In the genomic region with DNA sequence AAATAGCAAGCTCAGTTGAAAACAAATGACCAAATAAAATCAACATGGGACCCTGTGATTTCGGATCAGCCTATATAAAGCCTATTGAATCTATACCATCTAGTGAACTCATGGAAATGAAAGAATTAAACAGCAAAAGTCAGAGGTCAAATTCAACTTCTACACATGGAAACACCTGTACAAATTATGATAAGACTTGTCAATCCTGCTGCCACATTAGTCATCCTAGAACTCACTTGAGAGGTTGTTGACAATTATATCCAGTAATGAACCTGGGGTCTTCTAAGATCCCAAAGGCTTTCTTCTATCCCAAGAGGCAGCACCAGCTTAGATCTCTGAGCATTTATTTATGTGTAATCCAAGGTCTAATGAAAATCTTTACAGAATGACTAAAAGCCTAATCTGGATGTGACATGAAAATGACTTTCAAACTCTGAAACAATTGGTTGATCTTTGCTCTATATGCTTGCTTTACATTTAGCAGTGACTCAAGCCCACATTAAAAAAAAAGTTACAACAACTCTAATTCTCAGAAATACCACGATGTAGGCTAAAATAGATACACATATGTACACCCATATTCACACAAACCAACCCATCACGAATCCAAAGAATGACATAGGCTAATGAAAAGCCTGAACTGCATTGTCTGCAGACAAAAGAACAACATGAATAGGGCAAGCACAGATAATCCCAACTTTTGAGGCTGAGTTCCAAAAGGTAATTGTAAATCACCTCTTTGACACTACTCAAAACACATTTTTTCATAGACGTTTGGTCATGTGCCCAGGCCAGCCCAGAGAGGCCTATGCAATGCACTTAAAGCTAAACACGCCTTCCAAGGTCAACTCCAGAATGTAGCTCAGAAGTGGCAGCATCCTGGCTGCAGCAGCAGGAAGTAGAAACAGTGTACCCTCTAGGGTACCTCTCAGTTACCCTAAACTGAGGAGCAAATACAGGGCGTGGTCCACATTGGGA, we compare ENCODE assay signal across 14 cellular contexts. TPM values are rescaled to one million over a fixed set of nuclear protein-coding genes. Genes with fewer than 3 reads are reported as not detected.
A peak's percentile ranks its signal among the peaks of the same experiment; 100 is the strongest.
DNase-seq lines count a peak whose midpoint lies in the region; ATAC-seq and TF ChIP-seq lines count a peak whose summit lies in the region.
"Had no signal": no experiment of that assay in that cellular context is flagged by ENCODE, and none has a peak within 500 bp of the region (broad histone marks: within the 10 kb centered on the region; RNA-seq: fewer than 3 reads in every experiment).

No MANE protein-coding gene starts in this region.

- H3K9ac ChIP-seq in Loucy (ENCODE audit: low read depth, low read length, poor library complexity, severe bottlenecking): peak overlapping the region; percentile 17
- H3K9ac ChIP-seq: parathyroid adenoma had no signal

- peak overlapping the region; percentile 91 for H3K27ac Mint-ChIP-seq in activated CD8-positive, alpha-beta memory T cell treated with anti-CD3 and anti-CD28 coated beads, Interleukin-2, amount 10 ng/mL, durations not matched to agents 7 days and 5 days
- H3K27ac Mint-ChIP-seq in activated naive CD8-positive, alpha-beta T cell treated with anti-CD3 and anti-CD28 coated beads, Interleukin-2, amount 50 U/mL, for 24 hours: peak overlapping the region; percentile 90
- peak overlapping the region; percentile 98 for H3K27ac Mint-ChIP-seq in stimulated activated effector memory CD8-positive, alpha-beta T cell treated with anti-CD3 and anti-CD28 coated beads, Interleukin-12 subunit alpha, Interleukin-12 subunit beta, amount 100 ng/mL, for 72 hours

- CTCF ChIA-PET in activated CD8-positive, alpha-beta memory T cell treated with anti-CD3 and anti-CD28 coated beads, Interleukin-2, amount 10 ng/mL, durations not matched to agents 7 days and 5 days (lab: Charles Lee): interaction anchor here (1.9 to 3.9 kb wide), 2 partner anchors 9 to 59 kb away, joined by 8 to 26 read pairs; partner anchors contain the start of gene OSBPL3

- H4K20me1 ChIP-seq in Loucy (ENCODE audit: insufficient read depth, low read length, poor library complexity, severe bottlenecking): no peaks in the 10 kb centered on the region

- H3K4me2 ChIP-seq in Loucy (ENCODE audit: low read depth, low read length, poor library complexity, severe bottlenecking): peak overlapping the region; percentile 21

- TF ChIP-seq CTCF in Loucy (conservative IDR thresholded peaks at IDR 0.05; ENCODE audit: low read length): no peak

- H3K9me2 ChIP-seq in Loucy (replicated peaks; ENCODE audit: low read depth, low read length): no peaks in the 10 kb centered on the region

- H3K9me3 ChIP-seq in Loucy (ENCODE audit: insufficient read depth, low read depth, low read length): no peaks in the 10 kb centered on the region
- H3K9me3 ChIP-seq: esophagus squamous epithelium, thoracic aorta had no signal

- no peaks in the 10 kb centered on the region for H3K9me3 Mint-ChIP-seq in activated CD8-positive, alpha-beta memory T cell treated with anti-CD3 and anti-CD28 coated beads, Interleukin-2, amount 10 ng/mL, durations not matched to agents 7 days and 5 days (ENCODE audit: low read depth)
- no peaks in the 10 kb centered on the region for H3K9me3 Mint-ChIP-seq in activated naive CD8-positive, alpha-beta T cell treated with anti-CD3 and anti-CD28 coated beads, Interleukin-2, amount 50 U/mL, for 24 hours
- no peaks in the 10 kb centered on the region for H3K9me3 Mint-ChIP-seq in stimulated activated effector memory CD8-positive, alpha-beta T cell treated with anti-CD3 and anti-CD28 coated beads, Interleukin-12 subunit alpha, Interleukin-12 subunit beta, amount 100 ng/mL, for 72 hours

- H3K4me3 Mint-ChIP-seq in activated CD8-positive, alpha-beta memory T cell treated with anti-CD3 and anti-CD28 coated beads, Interleukin-2, amount 10 ng/mL, durations not matched to agents 7 days and 5 days: peak overlapping the region; percentile 56
- H3K4me3 Mint-ChIP-seq in activated naive CD8-positive, alpha-beta T cell treated with anti-CD3 and anti-CD28 coated beads, Interleukin-2, amount 50 U/mL, for 24 hours: peak overlapping the region; percentile 35
- peak overlapping the region; percentile 71 for H3K4me3 Mint-ChIP-seq in stimulated activated effector memory CD8-positive, alpha-beta T cell treated with anti-CD3 and anti-CD28 coated beads, Interleukin-12 subunit alpha, Interleukin-12 subunit beta, amount 100 ng/mL, for 72 hours

- H3F3A ChIP-seq in Loucy (ENCODE audit: low read depth): no peaks in the 10 kb centered on the region

- peaks cover 34% of the 10 kb centered on the region for H3K36me3 Mint-ChIP-seq in activated CD8-positive, alpha-beta memory T cell treated with anti-CD3 and anti-CD28 coated beads, Interleukin-2, amount 10 ng/mL, durations not matched to agents 7 days and 5 days
- H3K36me3 Mint-ChIP-seq in activated naive CD8-positive, alpha-beta T cell treated with anti-CD3 and anti-CD28 coated beads, Interleukin-2, amount 50 U/mL, for 24 hours (ENCODE audit: low read depth): peaks cover 11% of the 10 kb centered on the region
- H3K36me3 Mint-ChIP-seq in stimulated activated effector memory CD8-positive, alpha-beta T cell treated with anti-CD3 and anti-CD28 coated beads, Interleukin-12 subunit alpha, Interleukin-12 subunit beta, amount 100 ng/mL, for 72 hours: peaks cover 29% of the 10 kb centered on the region

- H3K27me3 Mint-ChIP-seq in activated CD8-positive, alpha-beta memory T cell treated with anti-CD3 and anti-CD28 coated beads, Interleukin-2, amount 10 ng/mL, durations not matched to agents 7 days and 5 days: no peaks in the 10 kb centered on the region
- no peaks in the 10 kb centered on the region for H3K27me3 Mint-ChIP-seq in activated naive CD8-positive, alpha-beta T cell treated with anti-CD3 and anti-CD28 coated beads, Interleukin-2, amount 50 U/mL, for 24 hours

- no peaks in the 10 kb centered on the region for H3K36me3 ChIP-seq in Loucy (ENCODE audit: insufficient read depth, low read length)
- H3K36me3 ChIP-seq: esophagus squamous epithelium, thoracic aorta, WERI-Rb-1 had no signal

- H3K79me2 ChIP-seq in Loucy (ENCODE audit: insufficient read depth, low read length): peaks cover 96% of the 10 kb centered on the region

- H2AFZ ChIP-seq in Loucy (ENCODE audit: low read length): no peak overlapping the region
- H2AFZ ChIP-seq: parathyroid adenoma had no signal

- peaks cover 68% of the 10 kb centered on the region for H3K4me1 ChIP-seq in Loucy (ENCODE audit: insufficient read depth, low read length, poor library complexity, severe bottlenecking)

- H3K4me1 Mint-ChIP-seq in activated CD8-positive, alpha-beta memory T cell treated with anti-CD3 and anti-CD28 coated beads, Interleukin-2, amount 10 ng/mL, durations not matched to agents 7 days and 5 days: peaks cover 94% of the 10 kb centered on the region
- H3K4me1 Mint-ChIP-seq in activated naive CD8-positive, alpha-beta T cell treated with anti-CD3 and anti-CD28 coated beads, Interleukin-2, amount 50 U/mL, for 24 hours: peaks cover 92% of the 10 kb centered on the region
- peaks cover 87% of the 10 kb centered on the region for H3K4me1 Mint-ChIP-seq in stimulated activated effector memory CD8-positive, alpha-beta T cell treated with anti-CD3 and anti-CD28 coated beads, Interleukin-12 subunit alpha, Interleukin-12 subunit beta, amount 100 ng/mL, for 72 hours

- no peak overlapping the region for H3K4me3 ChIP-seq in Loucy (ENCODE audit: low read length, poor library complexity, severe bottlenecking)
- H3K4me3 ChIP-seq: esophagus squamous epithelium, thoracic aorta had no signal

- peak; percentile 73 for ATAC-seq in activated CD8-positive, alpha-beta memory T cell treated with anti-CD3 and anti-CD28 coated beads, Interleukin-2, amount 10 ng/mL, durations not matched to agents 7 days and 5 days
- ATAC-seq in activated naive CD8-positive, alpha-beta T cell treated with anti-CD3 and anti-CD28 coated beads, Interleukin-2, amount 50 U/mL, for 24 hours: peak; percentile 73
- peak; percentile 84 for ATAC-seq in stimulated activated effector memory CD8-positive, alpha-beta T cell treated with anti-CD3 and anti-CD28 coated beads, Interleukin-12 subunit alpha, Interleukin-12 subunit beta, amount 100 ng/mL, for 72 hours
- no peak for ATAC-seq in HG03135 (IDR thresholded peaks at IDR 0.05; ENCODE audit: unreplicated experiment)
- ATAC-seq in GM18861 (IDR thresholded peaks at IDR 0.05; ENCODE audit: unreplicated experiment): no peak
- no peak for ATAC-seq in GM18498 (IDR thresholded peaks at IDR 0.05; ENCODE audit: unreplicated experiment)

- H3K27me3 ChIP-seq in Loucy (ENCODE audit: insufficient read depth, low read length, poor library complexity, severe bottlenecking): no peaks in the 10 kb centered on the region
- H3K27me3 ChIP-seq: esophagus squamous epithelium had no signal

- DNase-seq in activated CD8-positive, alpha-beta memory T cell treated with anti-CD3 and anti-CD28 coated beads, Interleukin-2, amount 10 ng/mL, durations not matched to agents 7 days and 5 days: peak; percentile 67
- no peak for DNase-seq in activated CD8-positive, alpha-beta memory T cell treated with anti-CD3 and anti-CD28 coated beads for 24 hours
- no peak for DNase-seq in activated naive CD8-positive, alpha-beta T cell treated with anti-CD3 and anti-CD28 coated beads, Interleukin-2, amount 50 U/mL, for 24 hours
- no peak for DNase-seq in stimulated activated effector memory CD8-positive, alpha-beta T cell treated with anti-CD3 and anti-CD28 coated beads, Interleukin-12 subunit alpha, Interleukin-12 subunit beta, amount 100 ng/mL, for 72 hours (ENCODE audit: low spot score in 2 of 2)
- DNase-seq: anterior cingulate cortex, esophagus squamous epithelium, GOT3, WERI-Rb-1 had no signal

RNA-seq across cellular contexts. Expression of gene OSBPL3, which starts 59.0 kb away (rescaled TPM):
- total RNA-seq in activated CD8-positive, alpha-beta memory T cell treated with anti-CD3 and anti-CD28 coated beads, Interleukin-2, amount 10 ng/mL, durations not matched to agents 7 days and 5 days: 100 to 1,000 TPM in 1 of 2 experiments, 10 to 100 TPM in 1; 98.3 to 133 TPM

Comparison
In these comparisons a context has a peak if more than half of its experiments do, and no peak if none do; other contexts are left out.
1. ATAC-seq: peak in activated CD8-positive, alpha-beta memory T cell treated with anti-CD3 and anti-CD28 coated beads, Interleukin-2, amount 10 ng/mL, durations not matched to agents 7 days and 5 days (single experiment), activated naive CD8-positive, alpha-beta T cell treated with anti-CD3 and anti-CD28 coated beads, Interleukin-2, amount 50 U/mL, for 24 hours (single experiment) and stimulated activated effector memory CD8-positive, alpha-beta T cell treated with anti-CD3 and anti-CD28 coated beads, Interleukin-12 subunit alpha, Interleukin-12 subunit beta, amount 100 ng/mL, for 72 hours (single experiment); none in HG03135 (single experiment), GM18861 (single experiment) and GM18498 (single experiment).
2. Peak in every context shown above with its lines, with median percentiles within 50 percentile points of each other: H3K27ac Mint-ChIP-seq and H3K4me3 Mint-ChIP-seq.